Comparison of ENCODE assay signal across 8 cellular contexts in genomic region chr1:108559215-108560142, GRCh38. TPM values are rescaled to one million over a fixed set of nuclear protein-coding genes. Genes with fewer than 3 reads are reported as not detected.
DNase-seq lines count a peak whose midpoint lies in the region; ATAC-seq and TF ChIP-seq lines count a peak whose summit lies in the region.

EEIG2 (plus strand) TSS chr1:108560100; CDS start chr1:108560429, 329 bp downstream.

- H3K4me1 Mint-ChIP-seq in activated naive CD8-positive, alpha-beta T cell treated with anti-CD3 and anti-CD28 coated beads for 36 hours, result peaks cover 29% of the 10 kb centered on the region
- peaks cover 8% of the 10 kb centered on the region for H3K4me1 Mint-ChIP-seq in type B pancreatic cell (ENCODE audit: unreplicated experiment)

- no peaks in the 10 kb centered on the region for H3K9me2 ChIP-seq in SU-DHL-6 (replicated peaks; ENCODE audit: insufficient read depth, low read length)

- peak within 1 kb of the TSS; percentile 48 for H3K27ac ChIP-seq in SU-DHL-6 (ENCODE audit: low read depth, low read length)

- DNase-seq in NAMALWA (ENCODE audit: low spot score), result peak; percentile 95
- DNase-seq in activated naive CD8-positive, alpha-beta T cell treated with anti-CD3 and anti-CD28 coated beads for 36 hours, result peak; percentile 92
- peak; percentile 87 for DNase-seq in left cardiac atrium
- DNase-seq in posterior vena cava (ENCODE audit: low spot score), result peak; percentile 96
- DNase-seq in type B pancreatic cell (ENCODE audit: extremely low spot score, unreplicated experiment), result peak; percentile 92

- peak within 1 kb of the TSS; percentile 83 for H3K4me3 Mint-ChIP-seq in activated naive CD8-positive, alpha-beta T cell treated with anti-CD3 and anti-CD28 coated beads for 36 hours
- H3K4me3 Mint-ChIP-seq in type B pancreatic cell, result peak within 1 kb of the TSS; percentile 97

- H3K27me3 ChIP-seq in SU-DHL-6 (ENCODE audit: low read length), result no peaks in the 10 kb centered on the region

- H3K4me3 ChIP-seq in SU-DHL-6 (ENCODE audit: insufficient read depth, low read length, poor library complexity, severe bottlenecking), result peak within 1 kb of the TSS; percentile 66

- TF ChIP-seq CTCF in GM12873 (IDR thresholded peaks at IDR 0.05; ENCODE audit: insufficient read depth, low read depth, low read length, missing control alignments) (peak; percentile 63), SU-DHL-6 (IDR thresholded peaks at IDR 0.05; ENCODE audit: insufficient read depth, low read length, poor library complexity, severe bottlenecking) (peak; percentile 50), type B pancreatic cell (conservative IDR thresholded peaks at IDR 0.05) (peak; percentile 87)

- H3K36me3 Mint-ChIP-seq in activated naive CD8-positive, alpha-beta T cell treated with anti-CD3 and anti-CD28 coated beads for 36 hours, result no peaks in the 10 kb centered on the region
- no peaks in the 10 kb centered on the region for H3K36me3 Mint-ChIP-seq in type B pancreatic cell

- intact Hi-C loops in left cardiac atrium (cut with DNase I), result loop anchor here (5.0 kb wide), 3 partner anchors 38 to 83 kb away; no protein-coding TSS in a partner anchor
- intact Hi-C loops in posterior vena cava (cut with DNase I), result loop anchor here in 1 of 2 donors (5.0 kb wide), 1 partner anchor 47 kb away; no protein-coding TSS in a partner anchor

- H3K9me3 ChIP-seq in SU-DHL-6 (ENCODE audit: insufficient read depth, low read length), result no peaks in the 10 kb centered on the region

- H3K36me3 ChIP-seq in SU-DHL-6 (ENCODE audit: low read length), result no peaks in the 10 kb centered on the region

- no peaks in the 10 kb centered on the region for H3K27me3 Mint-ChIP-seq in activated naive CD8-positive, alpha-beta T cell treated with anti-CD3 and anti-CD28 coated beads for 36 hours
- peaks cover 4% of the 10 kb centered on the region for H3K27me3 Mint-ChIP-seq in type B pancreatic cell

- peak; percentile 81 for ATAC-seq in HG02588 (IDR thresholded peaks at IDR 0.05; ENCODE audit: unreplicated experiment)
- ATAC-seq in left cardiac atrium, result peak; percentile 94 to 96

- peak within 1 kb of the TSS; percentile 59 for H3K9ac ChIP-seq in SU-DHL-6 (ENCODE audit: low read length)

- H3K27ac Mint-ChIP-seq in activated naive CD8-positive, alpha-beta T cell treated with anti-CD3 and anti-CD28 coated beads for 36 hours, result peak within 1 kb of the TSS; percentile 84
- peak within 1 kb of the TSS; percentile 91 for H3K27ac Mint-ChIP-seq in type B pancreatic cell

- peak within 1 kb of the TSS; percentile 87 for H2AFZ ChIP-seq in SU-DHL-6 (ENCODE audit: low read depth, low read length, severe bottlenecking)

- no peaks in the 10 kb centered on the region for H3K9me3 Mint-ChIP-seq in activated naive CD8-positive, alpha-beta T cell treated with anti-CD3 and anti-CD28 coated beads for 36 hours
- H3K9me3 Mint-ChIP-seq in type B pancreatic cell, result no peaks in the 10 kb centered on the region

- H3K79me2 ChIP-seq in SU-DHL-6 (ENCODE audit: insufficient read depth, low read length), result no peaks in the 10 kb centered on the region

- H3F3A ChIP-seq in SU-DHL-6 (ENCODE audit: insufficient read depth), result peaks cover 11% of the 10 kb centered on the region

- H3K4me2 ChIP-seq in SU-DHL-6 (ENCODE audit: low read depth, low read length, poor library complexity, severe bottlenecking), result peak within 1 kb of the TSS; percentile 99

- no peaks in the 10 kb centered on the region for H4K20me1 ChIP-seq in SU-DHL-6 (ENCODE audit: low read depth, low read length)

RNA-seq across cellular contexts. Expression of gene EEIG2, which starts in this region (rescaled TPM):
- 1 to 10 TPM; 7.8 to 7.9 TPM for total RNA-seq in activated naive CD8-positive, alpha-beta T cell treated with anti-CD3 and anti-CD28 coated beads for 36 hours
- total RNA-seq in left cardiac atrium, result 1 to 10 TPM; 8.5 to 9.9 TPM
- total RNA-seq in posterior vena cava, result 10 to 100 TPM; 26.8 to 29.1 TPM
- total RNA-seq in type B pancreatic cell (ENCODE audit: low replicate concordance), result 8.9 and 11.2 TPM in 2 replicates

Comparison
In these comparisons a context has a peak if more than half of its experiments do, and no peak if none do; other contexts are left out.
1. Peak in every context shown above with its lines: DNase-seq, ATAC-seq, H3K4me3 ChIP-seq and H3K27ac ChIP-seq.